In the genomic region with DNA sequence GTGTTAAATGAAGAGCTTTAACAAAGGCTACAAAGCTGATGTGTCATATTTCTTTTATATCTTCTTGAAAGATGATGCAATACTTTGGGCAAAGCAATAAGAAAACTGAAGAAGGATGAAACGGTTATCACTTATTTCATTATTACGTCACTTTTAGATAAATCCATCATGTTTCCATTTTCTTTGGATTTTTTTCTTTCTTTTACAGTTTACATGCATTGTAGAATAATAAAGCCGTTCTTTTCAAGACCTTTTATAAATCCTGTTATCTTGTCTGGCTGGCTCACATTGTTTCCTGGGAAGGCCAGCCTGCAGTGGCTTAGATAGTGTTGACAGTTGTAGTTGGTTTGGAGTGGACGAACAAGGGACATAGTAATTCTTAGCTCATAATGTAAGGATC, we compare ENCODE assay signal across 1 cellular context.
TF ChIP-seq lines count a peak whose summit lies in the region.

No MANE protein-coding gene starts in this region.

TF ChIP-seq in K562, 482 proteins besides CTCF, POLR2A, EP300 and RAD21 (continued from another document and continues in another):
- TF ChIP-seq, protein P1, sequence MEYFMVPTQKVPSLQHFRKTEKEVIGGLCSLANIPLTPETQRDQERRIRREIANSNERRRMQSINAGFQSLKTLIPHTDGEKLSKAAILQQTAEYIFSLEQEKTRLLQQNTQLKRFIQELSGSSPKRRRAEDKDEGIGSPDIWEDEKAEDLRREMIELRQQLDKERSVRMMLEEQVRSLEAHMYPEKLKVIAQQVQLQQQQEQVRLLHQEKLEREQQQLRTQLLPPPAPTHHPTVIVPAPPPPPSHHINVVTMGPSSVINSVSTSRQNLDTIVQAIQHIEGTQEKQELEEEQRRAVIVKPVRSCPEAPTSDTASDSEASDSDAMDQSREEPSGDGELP (CRISPR knock-in tag; IDR thresholded peaks at IDR 0.05; ENCODE audit: borderline replicate concordance): no peak
- peak in 1 of 2 experiments; percentile 89; a peak in 2 of 4 replicates for TF ChIP-seq ZMIZ1 (IDR thresholded peaks at IDR 0.05; ENCODE audit: low read depth in 2 of 2, low read length in 2 of 2)
- no peak for TF ChIP-seq HNRNPUL1 (IDR thresholded peaks at IDR 0.05; ENCODE audit: low read length)
- TF ChIP-seq ZNF830 (CRISPR knock-in tag; IDR thresholded peaks at IDR 0.05): no peak
- TF ChIP-seq MTF1 (CRISPR knock-in tag; IDR thresholded peaks at IDR 0.05; ENCODE audit: borderline replicate concordance): no peak
- TF ChIP-seq ETV1 (tag; conservative IDR thresholded peaks at IDR 0.05; ENCODE audit: low read depth): peak; percentile 91
- no peak for TF ChIP-seq POLR2AphosphoS2 (IDR thresholded peaks at IDR 0.05; ENCODE audit: low read length)
- no peak for TF ChIP-seq ZZZ3 (IDR thresholded peaks at IDR 0.05)
- TF ChIP-seq MED1 (CRISPR knock-in tag; IDR thresholded peaks at IDR 0.05; ENCODE audit: borderline replicate concordance): no peak
- TF ChIP-seq STAT5A (IDR thresholded peaks at IDR 0.05; ENCODE audit: borderline replicate concordance, low read length): peak; percentile 63; the same call in 1 of the 2 replicates
- peak; percentile 34; the same call in 1 of the 2 replicates for TF ChIP-seq FOXM1 (IDR thresholded peaks at IDR 0.05; ENCODE audit: low read depth)
- no peak for TF ChIP-seq FOXM1 (CRISPR knock-in tag; IDR thresholded peaks at IDR 0.05; ENCODE audit: low read depth)
- no peak for TF ChIP-seq HOXB6 (CRISPR knock-in tag; IDR thresholded peaks at IDR 0.05; ENCODE audit: borderline replicate concordance)
- TF ChIP-seq ARNT (IDR thresholded peaks at IDR 0.05): peak in 1 of 2 experiments; percentile 58; a peak in 1 of 4 replicates
- no peak for TF ChIP-seq DEAF1 (CRISPR knock-in tag; IDR thresholded peaks at IDR 0.05)
- no peak for TF ChIP-seq CBX1 (IDR thresholded peaks at IDR 0.05; ENCODE audit: low read depth)
- no peak for TF ChIP-seq GTF2F1 (IDR thresholded peaks at IDR 0.05; ENCODE audit: low read depth, low read length)
- no peak for TF ChIP-seq SPI1 (IDR thresholded peaks at IDR 0.05; ENCODE audit: borderline replicate concordance, low read depth, low read length)
- no peak for TF ChIP-seq HINFP (tag; conservative IDR thresholded peaks at IDR 0.05; ENCODE audit: low read depth)
- no peak for TF ChIP-seq CAMTA2 (CRISPR knock-in tag; conservative IDR thresholded peaks at IDR 0.05)
- TF ChIP-seq CHD7 (IDR thresholded peaks at IDR 0.05; ENCODE audit: low read depth, low read length): no peak
- TF ChIP-seq, protein P2, sequence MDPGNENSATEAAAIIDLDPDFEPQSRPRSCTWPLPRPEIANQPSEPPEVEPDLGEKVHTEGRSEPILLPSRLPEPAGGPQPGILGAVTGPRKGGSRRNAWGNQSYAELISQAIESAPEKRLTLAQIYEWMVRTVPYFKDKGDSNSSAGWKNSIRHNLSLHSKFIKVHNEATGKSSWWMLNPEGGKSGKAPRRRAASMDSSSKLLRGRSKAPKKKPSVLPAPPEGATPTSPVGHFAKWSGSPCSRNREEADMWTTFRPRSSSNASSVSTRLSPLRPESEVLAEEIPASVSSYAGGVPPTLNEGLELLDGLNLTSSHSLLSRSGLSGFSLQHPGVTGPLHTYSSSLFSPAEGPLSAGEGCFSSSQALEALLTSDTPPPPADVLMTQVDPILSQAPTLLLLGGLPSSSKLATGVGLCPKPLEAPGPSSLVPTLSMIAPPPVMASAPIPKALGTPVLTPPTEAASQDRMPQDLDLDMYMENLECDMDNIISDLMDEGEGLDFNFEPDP (CRISPR knock-in tag; IDR thresholded peaks at IDR 0.05): no peak
- no peak for TF ChIP-seq TFAM (CRISPR knock-in tag; conservative IDR thresholded peaks at IDR 0.05)
- TF ChIP-seq ZNF431 (CRISPR knock-in tag; IDR thresholded peaks at IDR 0.05): no peak
- TF ChIP-seq BDP1 (IDR thresholded peaks at IDR 0.05; ENCODE audit: insufficient read depth, insufficient read length): no peak
- TF ChIP-seq FOSL1 (tag; conservative IDR thresholded peaks at IDR 0.05): peak; percentile 44; the same call in 1 of the 2 replicates
- TF ChIP-seq, protein P3, sequence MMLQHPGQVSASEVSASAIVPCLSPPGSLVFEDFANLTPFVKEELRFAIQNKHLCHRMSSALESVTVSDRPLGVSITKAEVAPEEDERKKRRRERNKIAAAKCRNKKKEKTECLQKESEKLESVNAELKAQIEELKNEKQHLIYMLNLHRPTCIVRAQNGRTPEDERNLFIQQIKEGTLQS (IDR thresholded peaks at IDR 0.05): peak; percentile 99
- TF ChIP-seq, protein P3 (CRISPR knock-in tag; conservative IDR thresholded peaks at IDR 0.05): no peak
- no peak for TF ChIP-seq MLLT1 (IDR thresholded peaks at IDR 0.05)
- no peak for TF ChIP-seq HMG20B (CRISPR knock-in tag; IDR thresholded peaks at IDR 0.05)
- no peak for TF ChIP-seq RNF2 (IDR thresholded peaks at IDR 0.05)
- no peak for TF ChIP-seq ETV5 (CRISPR knock-in tag; IDR thresholded peaks at IDR 0.05; ENCODE audit: low read depth)
- no peak for TF ChIP-seq POLR2B (IDR thresholded peaks at IDR 0.05; ENCODE audit: low read depth, partially characterized antibody)
- TF ChIP-seq POLR3G (IDR thresholded peaks at IDR 0.05; ENCODE audit: extremely low read depth, insufficient read length, insufficient replicate concordance): no peak
